31 cellular contexts compared by ENCODE assay signal in the genomic region with DNA sequence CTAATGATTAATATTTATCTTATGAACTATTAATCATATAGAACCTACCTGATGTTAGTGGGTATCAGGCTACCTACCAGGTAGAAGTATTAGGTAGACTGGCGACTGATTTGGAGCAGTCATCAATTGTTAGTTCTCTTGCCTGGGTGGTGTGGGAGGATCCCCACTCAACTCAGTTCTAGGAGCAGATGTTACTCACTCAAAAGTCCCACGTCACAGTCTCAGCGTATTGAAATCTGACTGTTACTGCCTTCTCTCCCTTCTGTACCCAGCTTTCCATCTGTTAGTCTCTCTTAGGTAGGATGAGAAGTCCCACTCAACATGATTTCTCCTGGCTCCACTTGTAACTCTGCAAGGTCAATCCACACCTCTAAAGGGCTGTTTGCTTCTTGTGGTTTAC.
"Had no signal": no experiment of that assay in that cellular context is flagged by ENCODE, and none has a peak within 500 bp of the region (broad histone marks: within the 10 kb centered on the region; RNA-seq: fewer than 3 reads in every experiment).

No MANE protein-coding gene starts in this region.

- H3K36me3 Mint-ChIP-seq: activated naive CD4-positive, alpha-beta T cell treated with anti-CD3 and anti-CD28 coated beads, Interleukin-2, amount 10 ng/mL, durations not matched to agents 7 days and 5 days; activated naive CD4-positive, alpha-beta T cell treated with anti-CD3 and anti-CD28 coated beads, Interleukin-2, amount 50 U/mL, for 72 hours; activated naive CD8-positive, alpha-beta T cell treated with anti-CD3 and anti-CD28 coated beads, Interleukin-2, amount 10 ng/mL, durations not matched to agents 7 days and 5 days; brain; WTC11 had no signal

- H3K4me1 ChIP-seq: ascending aorta, breast epithelium, esophagus muscularis mucosa, foreskin keratinocyte, gastrocnemius medialis, heart left ventricle had no signal

- H3K27me3 Mint-ChIP-seq: activated CD4-positive, alpha-beta memory T cell treated with anti-CD3 and anti-CD28 coated beads, Interleukin-2, amount 10 ng/mL, durations not matched to agents 7 days and 5 days; activated CD4-positive, alpha-beta T cell treated with anti-CD3 and anti-CD28 coated beads, Interleukin-2, amount 10 ng/mL, durations not matched to agents 7 days and 5 days; activated naive CD4-positive, alpha-beta T cell treated with anti-CD3 and anti-CD28 coated beads, Interleukin-2, amount 10 ng/mL, durations not matched to agents 7 days and 5 days; activated T-cell treated with anti-CD3 and anti-CD28 coated beads, Interleukin-2, amount 50 U/mL, for 24 hours; effector memory CD8-positive, alpha-beta T cell had no signal

- H3K27ac ChIP-seq: ascending aorta, breast epithelium, cardiac muscle cell, esophagus muscularis mucosa, foreskin keratinocyte, gastrocnemius medialis, heart left ventricle, VCaP had no signal

- H3K4me1 Mint-ChIP-seq: activated CD4-positive, alpha-beta memory T cell treated with anti-CD3 and anti-CD28 coated beads, Interleukin-2, amount 10 ng/mL, durations not matched to agents 7 days and 5 days; activated CD4-positive, alpha-beta T cell treated with anti-CD3 and anti-CD28 coated beads, Interleukin-2, amount 10 ng/mL, durations not matched to agents 7 days and 5 days; activated naive CD4-positive, alpha-beta T cell treated with anti-CD3 and anti-CD28 coated beads, Interleukin-2, amount 10 ng/mL, durations not matched to agents 7 days and 5 days; activated naive CD8-positive, alpha-beta T cell treated with anti-CD3 and anti-CD28 coated beads, Interleukin-2, amount 10 ng/mL, durations not matched to agents 7 days and 5 days had no signal

- H3K9me3 ChIP-seq: ascending aorta, breast epithelium, esophagus muscularis mucosa, gastrocnemius medialis, heart left ventricle had no signal

- DNase-seq: activated CD4-positive, alpha-beta memory T cell treated with anti-CD3 and anti-CD28 coated beads, Interleukin-2, amount 10 ng/mL, durations not matched to agents 7 days and 5 days; activated CD4-positive, alpha-beta T cell treated with anti-CD3 and anti-CD28 coated beads for 1 hour; activated CD4-positive, alpha-beta T cell treated with anti-CD3 and anti-CD28 coated beads for 4 hours; activated CD4-positive, alpha-beta T cell treated with anti-CD3 and anti-CD28 coated beads, Interleukin-2, amount 10 ng/mL, durations not matched to agents 7 days and 5 days; activated CD4-positive, alpha-beta T cell treated with anti-CD3 and anti-CD28 coated beads, Interleukin-2, amount 50 U/mL, for 4 hours; activated CD8-positive, alpha-beta memory T cell treated with anti-CD3 and anti-CD28 coated beads, Interleukin-2, amount 50 U/mL, for 48 hours; activated gamma-delta T cell; activated naive CD4-positive, alpha-beta T cell; activated naive CD4-positive, alpha-beta T cell treated with anti-CD3 and anti-CD28 coated beads, Interleukin-2, amount 10 ng/mL, durations not matched to agents 7 days and 5 days; activated naive CD8-positive, alpha-beta T cell treated with anti-CD3 and anti-CD28 coated beads, Interleukin-2, amount 10 ng/mL, durations not matched to agents 7 days and 5 days; activated T-cell treated with anti-CD3 and anti-CD28 coated beads for 4 hours; activated T-cell treated with anti-CD3 and anti-CD28 coated beads, Interleukin-2, amount 50 U/mL, for 24 hours; activated T-cell treated with anti-CD3 and anti-CD28 coated beads, Interleukin-2, amount 50 U/mL, for 72 hours; cortex of kidney; dermis blood vessel endothelial cell; effector CD4-positive, alpha-beta T cell; effector memory CD8-positive, alpha-beta T cell; erythroblast; foreskin keratinocyte; gastrocnemius medialis; glutamatergic neuron; heart left ventricle; T-helper 2 cell had no signal

- H3K4me3 ChIP-seq: ascending aorta, breast epithelium, cardiac muscle cell, esophagus muscularis mucosa, gastrocnemius medialis, heart left ventricle had no signal

- H3K4me3 Mint-ChIP-seq: activated CD4-positive, alpha-beta memory T cell treated with anti-CD3 and anti-CD28 coated beads, Interleukin-2, amount 10 ng/mL, durations not matched to agents 7 days and 5 days; activated CD4-positive, alpha-beta T cell treated with anti-CD3 and anti-CD28 coated beads, Interleukin-2, amount 10 ng/mL, durations not matched to agents 7 days and 5 days; activated naive CD4-positive, alpha-beta T cell treated with anti-CD3 and anti-CD28 coated beads, Interleukin-2, amount 10 ng/mL, durations not matched to agents 7 days and 5 days; activated naive CD8-positive, alpha-beta T cell treated with anti-CD3 and anti-CD28 coated beads, Interleukin-2, amount 10 ng/mL, durations not matched to agents 7 days and 5 days; activated T-cell treated with anti-CD3 and anti-CD28 coated beads, Interleukin-2, amount 50 U/mL, for 24 hours; activated T-cell treated with anti-CD3 and anti-CD28 coated beads, Interleukin-2, amount 50 U/mL, for 72 hours; brain; effector memory CD8-positive, alpha-beta T cell; WTC11 had no signal

- H3K27me3 ChIP-seq: ascending aorta, cardiac muscle cell, foreskin keratinocyte, gastrocnemius medialis had no signal

- H3K9me3 Mint-ChIP-seq: activated CD4-positive, alpha-beta memory T cell treated with anti-CD3 and anti-CD28 coated beads, Interleukin-2, amount 10 ng/mL, durations not matched to agents 7 days and 5 days; activated CD4-positive, alpha-beta T cell treated with anti-CD3 and anti-CD28 coated beads, Interleukin-2, amount 10 ng/mL, durations not matched to agents 7 days and 5 days; activated naive CD4-positive, alpha-beta T cell treated with anti-CD3 and anti-CD28 coated beads, Interleukin-2, amount 10 ng/mL, durations not matched to agents 7 days and 5 days; activated naive CD8-positive, alpha-beta T cell treated with anti-CD3 and anti-CD28 coated beads, Interleukin-2, amount 10 ng/mL, durations not matched to agents 7 days and 5 days; activated T-cell treated with anti-CD3 and anti-CD28 coated beads, Interleukin-2, amount 50 U/mL, for 24 hours; brain had no signal

- H3K27ac Mint-ChIP-seq: activated CD4-positive, alpha-beta memory T cell treated with anti-CD3 and anti-CD28 coated beads, Interleukin-2, amount 10 ng/mL, durations not matched to agents 7 days and 5 days; activated CD4-positive, alpha-beta T cell treated with anti-CD3 and anti-CD28 coated beads, Interleukin-2, amount 10 ng/mL, durations not matched to agents 7 days and 5 days; activated naive CD4-positive, alpha-beta T cell treated with anti-CD3 and anti-CD28 coated beads, Interleukin-2, amount 10 ng/mL, durations not matched to agents 7 days and 5 days; activated naive CD4-positive, alpha-beta T cell treated with anti-CD3 and anti-CD28 coated beads, Interleukin-2, amount 50 U/mL, for 72 hours; activated naive CD8-positive, alpha-beta T cell treated with anti-CD3 and anti-CD28 coated beads, Interleukin-2, amount 10 ng/mL, durations not matched to agents 7 days and 5 days; activated T-cell treated with anti-CD3 and anti-CD28 coated beads, Interleukin-2, amount 50 U/mL, for 24 hours; activated T-cell treated with anti-CD3 and anti-CD28 coated beads, Interleukin-2, amount 50 U/mL, for 72 hours; brain; effector memory CD8-positive, alpha-beta T cell; WTC11 had no signal

- H3K36me3 ChIP-seq: ascending aorta, breast epithelium, cardiac muscle cell, esophagus muscularis mucosa, gastrocnemius medialis, heart left ventricle had no signal
